In the genomic region with DNA sequence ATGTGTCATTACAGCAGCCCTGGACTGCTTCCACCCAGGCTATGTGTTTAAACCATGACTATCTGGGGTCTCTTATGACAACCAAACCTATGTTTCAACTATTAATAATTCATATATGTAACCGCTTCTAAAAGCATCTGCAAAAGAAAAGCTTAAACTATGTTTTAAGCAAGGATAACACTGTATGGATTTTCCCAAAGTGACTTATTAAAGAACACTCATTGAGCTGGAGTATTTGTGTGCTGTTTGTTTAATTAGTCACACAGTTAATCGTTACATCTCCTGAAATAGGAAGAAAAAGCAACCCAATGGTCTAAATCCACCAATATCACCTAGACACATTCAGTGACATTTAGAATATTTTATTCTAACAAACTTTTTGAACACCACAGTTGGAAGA, we compare ENCODE assay signal across 32 cellular contexts. TPM values are rescaled to one million over a fixed set of nuclear protein-coding genes. Genes with fewer than 3 reads are reported as not detected.
DNase-seq lines count a peak whose midpoint lies in the region; ATAC-seq and TF ChIP-seq lines count a peak whose summit lies in the region.
"Had no signal": no experiment of that assay in that cellular context is flagged by ENCODE, and none has a peak within 500 bp of the region (broad histone marks: within the 10 kb centered on the region; RNA-seq: fewer than 3 reads in every experiment).

No MANE protein-coding gene starts in this region.

- CTCF ChIA-PET in Calu3 (lab: Charles Lee), result interaction anchor here (0.5 kb wide), 1 partner anchor 162 kb away, joined by 4 read pairs; no protein-coding TSS in a partner anchor
- CTCF ChIA-PET in naive thymus-derived CD4-positive, alpha-beta T cell (lab: Charles Lee), result interaction anchor here (1.1 kb wide), 1 partner anchor 9 kb away, joined by 3 read pairs; no protein-coding TSS in a partner anchor

- H3K36me3 Mint-ChIP-seq in Calu3 (ENCODE audit: insufficient read depth, unreplicated experiment), result peaks cover 5% of the 10 kb centered on the region
- H3K36me3 Mint-ChIP-seq in effector memory CD8-positive, alpha-beta T cell (ENCODE audit: insufficient read depth), result peaks cover 15% of the 10 kb centered on the region
- H3K36me3 Mint-ChIP-seq in naive thymus-derived CD4-positive, alpha-beta T cell, result peaks cover 0 to 2% (median 0%) of the 10 kb centered on the region in 5 donors
- H3K36me3 Mint-ChIP-seq: activated naive CD4-positive, alpha-beta T cell treated with anti-CD3 and anti-CD28 coated beads, Interleukin-2, amount 50 U/mL, for 72 hours had no signal

- H4K20me1 ChIP-seq in BLaER1, result no peaks in the 10 kb centered on the region
- H4K20me1 ChIP-seq: BLaER1 treated with 17β-estradiol and CSF1 and Interleukin-3, amounts not matched to agents 10 nM and 100 nM had no signal

- 0 out of 2 replicates have a peak overlapping the region, but pooled peaks have one; percentile 49 for H3K4me2 ChIP-seq in BLaER1
- H3K4me2 ChIP-seq: hepatocyte had no signal

- intact Hi-C loops in Calu3 (cut with micrococcal nuclease; ENCODE audit: unreplicated experiment), result no loop called here
- intact Hi-C loops in naive thymus-derived CD4-positive, alpha-beta T cell (cut with micrococcal nuclease), result loop anchor here in 1 of 2 donors (5.0 kb wide), 1 partner anchor 550 kb away; no protein-coding TSS in a partner anchor

- peak overlapping the region; percentile 40 for H3K4me3 Mint-ChIP-seq in Calu3 (ENCODE audit: low read depth, unreplicated experiment)
- H3K4me3 Mint-ChIP-seq in effector memory CD8-positive, alpha-beta T cell, result peak overlapping the region; percentile 73 to 87
- H3K4me3 Mint-ChIP-seq in naive thymus-derived CD4-positive, alpha-beta T cell, result peak overlapping the region in 8 of 10 donors; percentile 54 to 81 (median 68)
- H3K4me3 Mint-ChIP-seq: HFFc6 had no signal

- POLR2A ChIA-PET in naive thymus-derived CD4-positive, alpha-beta T cell (lab: Charles Lee), result no interaction called here

- no peak overlapping the region for H3K9ac ChIP-seq in BLaER1
- H3K9ac ChIP-seq: BLaER1 treated with 17β-estradiol and CSF1 and Interleukin-3, amounts not matched to agents 10 nM and 100 nM had no signal

- H3K27ac Mint-ChIP-seq in Calu3 (ENCODE audit: unreplicated experiment), result peak overlapping the region; percentile 63
- peak overlapping the region; percentile 94 to 98 for H3K27ac Mint-ChIP-seq in effector memory CD8-positive, alpha-beta T cell
- H3K27ac Mint-ChIP-seq in naive thymus-derived CD4-positive, alpha-beta T cell, result peak overlapping the region in 3 of 9 donors; percentile 63 to 96 (median 89)
- H3K27ac Mint-ChIP-seq: activated naive CD4-positive, alpha-beta T cell treated with anti-CD3 and anti-CD28 coated beads, Interleukin-2, amount 50 U/mL, for 72 hours; activated T-helper 2 cell treated with anti-CD3 and anti-CD28 coated beads, Interferon-gamma antibody, Interleukin-2, Interleukin-4, amounts not matched to agents 10 μg/mL and 5 μg/mL and 100 μg/mL, durations not matched to agents 14 hours and 24 hours and 36 hours; HFFc6; progenitor cell of endocrine pancreas had no signal

- peaks cover 40% of the 10 kb centered on the region for H3K4me1 ChIP-seq in BLaER1
- H3K4me1 ChIP-seq in naive thymus-derived CD4-positive, alpha-beta T cell (ENCODE audit: control insufficient read depth in 2 of 2, insufficient read depth in 2 of 2, low read length in 2 of 2), result peaks cover 54 to 58% of the 10 kb centered on the region in 2 donors
- H3K4me1 ChIP-seq: gastrocnemius medialis had no signal

- no peaks in the 10 kb centered on the region for H3K9me3 ChIP-seq in BLaER1
- no peaks in the 10 kb centered on the region for H3K9me3 ChIP-seq in naive thymus-derived CD4-positive, alpha-beta T cell (ENCODE audit: control insufficient read depth in 2 of 3, low read length in 3 of 3)
- H3K9me3 ChIP-seq: BLaER1 treated with 17β-estradiol and CSF1 and Interleukin-3, amounts not matched to agents 10 nM and 100 nM; gastrocnemius medialis; neutrophil; thyroid gland had no signal

- H3K27me3 ChIP-seq in BLaER1, result no peaks in the 10 kb centered on the region
- H3K27me3 ChIP-seq in naive thymus-derived CD4-positive, alpha-beta T cell (ENCODE audit: control insufficient read depth in 2 of 2, insufficient read depth in 2 of 2, low read length in 2 of 2), result no peaks in the 10 kb centered on the region
- H3K27me3 ChIP-seq: BLaER1 treated with 17β-estradiol and CSF1 and Interleukin-3, amounts not matched to agents 10 nM and 100 nM; gastrocnemius medialis; thyroid gland had no signal

- no TSS peak for BruUV-seq in Calu3 (replicated peaks; lab: Mats Ljungman, UMichigan)

- no peak for ATAC-seq in effector memory CD8-positive, alpha-beta T cell (replicated peaks)
- ATAC-seq in naive thymus-derived CD4-positive, alpha-beta T cell, result no peak
- ATAC-seq: activated CD4-positive, CD25-positive, alpha-beta regulatory T cell treated with anti-CD3 and anti-CD28 coated beads, Interleukin-2, amount 50 U/mL, for 24 hours; activated naive CD4-positive, alpha-beta T cell treated with anti-CD3 and anti-CD28 coated beads, Interleukin-2, amount 50 U/mL, for 72 hours; gastrocnemius medialis; GM12878; left lobe of liver; sciatic nerve had no signal

- no peak overlapping the region for H3K27ac ChIP-seq in BLaER1
- no peak overlapping the region for H3K27ac ChIP-seq in naive thymus-derived CD4-positive, alpha-beta T cell (ENCODE audit: low read depth, low read length)
- H3K27ac ChIP-seq: BLaER1 treated with 17β-estradiol and CSF1 and Interleukin-3, amounts not matched to agents 10 nM and 100 nM; gastrocnemius medialis; hepatocyte; neutrophil; thyroid gland had no signal

- TF ChIP-seq CTCF in Calu3 (IDR thresholded peaks at IDR 0.05; ENCODE audit: unreplicated experiment), result no peak

- H3K4me3 ChIP-seq in BLaER1, result no peak overlapping the region
- H3K4me3 ChIP-seq in naive thymus-derived CD4-positive, alpha-beta T cell (ENCODE audit: low read length), result no peak overlapping the region
- H3K4me3 ChIP-seq: BLaER1 treated with 17β-estradiol and CSF1 and Interleukin-3, amounts not matched to agents 10 nM and 100 nM; gastrocnemius medialis; GM12878; hepatocyte; thyroid gland had no signal

- no peaks in the 10 kb centered on the region for H3K9me3 Mint-ChIP-seq in Calu3 (ENCODE audit: low read depth, unreplicated experiment)
- H3K9me3 Mint-ChIP-seq in effector memory CD8-positive, alpha-beta T cell, result peaks cover 0 to under 1% of the 10 kb centered on the region in 2 donors
- peaks cover 0 to 6% (median 0%) of the 10 kb centered on the region in 11 donors for H3K9me3 Mint-ChIP-seq in naive thymus-derived CD4-positive, alpha-beta T cell
- H3K9me3 Mint-ChIP-seq: activated naive CD4-positive, alpha-beta T cell treated with anti-CD3 and anti-CD28 coated beads, Interleukin-2, amount 50 U/mL, for 72 hours; activated T-helper 2 cell treated with anti-CD3 and anti-CD28 coated beads, Interferon-gamma antibody, Interleukin-2, Interleukin-4, amounts not matched to agents 10 μg/mL and 5 μg/mL and 100 μg/mL, durations not matched to agents 14 hours and 24 hours and 36 hours; HFFc6 had no signal

- H3K4me1 Mint-ChIP-seq in Calu3 (ENCODE audit: low read depth, unreplicated experiment), result peaks cover 57% of the 10 kb centered on the region
- peaks cover 66 to 92% of the 10 kb centered on the region in 2 donors for H3K4me1 Mint-ChIP-seq in effector memory CD8-positive, alpha-beta T cell (ENCODE audit: low read depth in 2 of 2)
- H3K4me1 Mint-ChIP-seq in naive thymus-derived CD4-positive, alpha-beta T cell, result peaks cover 50 to 78% (median 72%) of the 10 kb centered on the region in 7 donors

- no peaks in the 10 kb centered on the region for H3K27me3 Mint-ChIP-seq in Calu3 (ENCODE audit: unreplicated experiment)
- H3K27me3 Mint-ChIP-seq in effector memory CD8-positive, alpha-beta T cell, result no peaks in the 10 kb centered on the region
- peaks cover 0 to 39% (median 4%) of the 10 kb centered on the region in 5 donors for H3K27me3 Mint-ChIP-seq in naive thymus-derived CD4-positive, alpha-beta T cell

- DNase-seq in Calu3 (no peak), GM19238 (ENCODE audit: insufficient read length, low spot score) (no peak), NCI-H2107 (lab: John Stamatoyannopoulos, UW) (no peak), AG08395 (ENCODE audit: low spot score) (no peak), pons (ENCODE audit: low spot score) (no peak)
- DNase-seq in effector memory CD8-positive, alpha-beta T cell, result no peak
- DNase-seq in naive thymus-derived CD4-positive, alpha-beta T cell, result no peak
- DNase-seq: activated CD4-positive, alpha-beta T cell treated with anti-CD3 and anti-CD28 coated beads, Interleukin-2, amount 50 U/mL, for 4 hours; activated CD8-positive, alpha-beta memory T cell treated with anti-CD3 and anti-CD28 coated beads, Interleukin-2, amount 50 U/mL, for 48 hours; amygdala; gastrocnemius medialis; HFFc6; mesendoderm; NCI-H1092 treated with DMSO at 0.1 percent for 48 hours; NCI-H187; NCI-H2171; T-helper 2 cell; thyroid gland had no signal

- H3K36me3 ChIP-seq in BLaER1, result no peaks in the 10 kb centered on the region
- no peaks in the 10 kb centered on the region for H3K36me3 ChIP-seq in naive thymus-derived CD4-positive, alpha-beta T cell (ENCODE audit: control insufficient read depth in 2 of 3, insufficient read depth in 3 of 3, low read length in 3 of 3)
- H3K36me3 ChIP-seq: BLaER1 treated with 17β-estradiol and CSF1 and Interleukin-3, amounts not matched to agents 10 nM and 100 nM; gastrocnemius medialis; neutrophil; thyroid gland had no signal

RNA-seq across cellular contexts. Expression of gene TMEM163, which starts 51.3 kb away (rescaled TPM):
- 2.5 and 3.5 TPM in 2 replicates for total RNA-seq in Calu3 (2022)
- under 1 TPM in 3 of 5 experiments, not detected in 2; 0.21 to 0.71 (median 0.39) TPM for total RNA-seq in naive thymus-derived CD4-positive, alpha-beta T cell
- polyA plus RNA-seq in naive thymus-derived CD4-positive, alpha-beta T cell, result under 1 TPM; 0.13 to 0.21 TPM
- total RNA-seq: gastrocnemius medialis, HFFc6, M059J, NCI-H460 had no signal
- polyA plus RNA-seq: AG04450 had no signal
